In the genomic region with DNA sequence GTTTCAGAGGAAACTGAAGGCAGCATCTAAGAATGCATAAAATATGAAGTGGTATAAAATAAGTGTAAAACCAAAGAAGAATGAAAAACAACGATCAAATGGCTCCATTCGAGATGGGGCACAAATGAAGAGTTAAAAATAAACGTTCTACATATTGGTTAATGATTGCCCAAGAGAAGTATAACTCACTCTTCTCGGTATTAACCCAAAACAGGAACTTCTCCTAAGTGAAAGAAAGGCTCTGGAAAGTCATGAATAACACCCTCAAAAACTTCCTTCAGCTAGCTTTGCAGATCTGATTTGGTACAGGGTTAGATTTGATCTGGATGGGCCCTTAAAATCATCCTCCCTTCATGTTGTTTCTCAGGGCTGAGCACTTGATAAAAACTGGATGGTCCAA, we compare ENCODE assay signal across 17 cellular contexts.
A peak's percentile ranks its signal among the peaks of the same experiment; 100 is the strongest.
DNase-seq lines count a peak whose midpoint lies in the region; ATAC-seq, FAIRE-seq and TF ChIP-seq lines count a peak whose summit lies in the region.
"Had no signal": no experiment of that assay in that cellular context is flagged by ENCODE, and none has a peak within 500 bp of the region (broad histone marks: within the 10 kb centered on the region; RNA-seq: fewer than 3 reads in every experiment).

No MANE protein-coding gene starts in this region.

- no peak for TF ChIP-seq CTCF in upper lobe of right lung (IDR thresholded peaks at IDR 0.05)

- H3K36me3 ChIP-seq in upper lobe of right lung, result no peaks in the 10 kb centered on the region
- H3K36me3 ChIP-seq: BE2C, brain microvascular endothelial cell, esophagus muscularis mucosa, neural progenitor cell had no signal

- no peaks in the 10 kb centered on the region for H3K4me1 ChIP-seq in upper lobe of right lung
- H3K4me1 ChIP-seq: BE2C, esophagus muscularis mucosa, neural progenitor cell had no signal

- no peak for DNase-seq in GM19239 (ENCODE audit: insufficient read length, low spot score)
- peak; percentile 70 to 86 for DNase-seq in NOMO-1 (lab: John Stamatoyannopoulos, UW; ENCODE audit: unreplicated experiment in 2 of 2)
- DNase-seq in upper lobe of right lung, result no peak
- DNase-seq in NCI-H2227 (lab: John Stamatoyannopoulos, UW; ENCODE audit: unreplicated experiment), result no peak
- DNase-seq in NCI-H2107 treated with DMSO at 0.1 percent for 48 hours (lab: John Stamatoyannopoulos, UW; ENCODE audit: unreplicated experiment), result no peak
- DNase-seq in activated CD4-positive, alpha-beta T cell treated with anti-CD3 and anti-CD28 coated beads, Interleukin-2, amount 50 U/mL, for 1 hour, result no peak
- DNase-seq: activated CD4-positive, alpha-beta T cell treated with anti-CD3 and anti-CD28 coated beads, Interleukin-2, amount 50 U/mL, for 4 hours; activated naive CD8-positive, alpha-beta T cell treated with anti-CD3 and anti-CD28 coated beads for 36 hours; activated T-cell treated with anti-CD3 and anti-CD28 coated beads, Interleukin-2, amount 50 U/mL, for 48 hours; BE2C; brain microvascular endothelial cell; DMS79; NCI-H1092; substantia nigra had no signal

- intact Hi-C loops in upper lobe of right lung (cut with DNase I), result no loop called here

- no peaks in the 10 kb centered on the region for H3K9me3 ChIP-seq in upper lobe of right lung
- H3K9me3 ChIP-seq: BE2C, esophagus muscularis mucosa had no signal

- no peaks in the 10 kb centered on the region for H3K27me3 ChIP-seq in upper lobe of right lung
- H3K27me3 ChIP-seq: BE2C, brain microvascular endothelial cell, esophagus muscularis mucosa, neural progenitor cell had no signal

- FAIRE-seq in GM19239 (lab: Jason Lieb, UNC), result peak; percentile 91

- H3K27ac ChIP-seq in upper lobe of right lung, result no peak overlapping the region
- H3K27ac ChIP-seq: brain microvascular endothelial cell, esophagus muscularis mucosa, neural progenitor cell had no signal

- ATAC-seq in HG02938 (IDR thresholded peaks at IDR 0.05; ENCODE audit: unreplicated experiment), result peak; percentile 49
- peak; percentile 51 for ATAC-seq in upper lobe of right lung

- no peak overlapping the region for H3K4me3 ChIP-seq in upper lobe of right lung
- H3K4me3 ChIP-seq: esophagus muscularis mucosa, neural progenitor cell had no signal

Comparison
In these comparisons a context has a peak if more than half of its experiments do, and no peak if none do; other contexts are left out.
1. DNase-seq: peak in NOMO-1 (2 of 2); none in GM19239 (single experiment), upper lobe of right lung (single experiment), NCI-H2227 (single experiment), NCI-H2107 treated with DMSO at 0.1 percent for 48 hours (single experiment) and activated CD4-positive, alpha-beta T cell treated with anti-CD3 and anti-CD28 coated beads, Interleukin-2, amount 50 U/mL, for 1 hour (single experiment).